Comparison of ENCODE assay signal across 9 cellular contexts in genomic region chr18:10519366-10519765, GRCh38. TPM values are rescaled to one million over a fixed set of nuclear protein-coding genes. Genes with fewer than 3 reads are reported as not detected.
DNase-seq lines count a peak whose midpoint lies in the region; ATAC-seq and TF ChIP-seq lines count a peak whose summit lies in the region.
"Had no signal": no experiment of that assay in that cellular context is flagged by ENCODE, and none has a peak within 500 bp of the region (broad histone marks: within the 10 kb centered on the region; RNA-seq: fewer than 3 reads in every experiment).

No MANE protein-coding gene starts in this region.

- TF ChIP-seq POLR2A in suprapubic skin (IDR thresholded peaks at IDR 0.05) = no peak

- H3K27me3 ChIP-seq in layer of hippocampus (ENCODE audit: control insufficient read depth, insufficient read depth, low read length) = no peaks in the 10 kb centered on the region
- H3K27me3 ChIP-seq in suprapubic skin = no peaks in the 10 kb centered on the region

- H3K4me1 ChIP-seq in suprapubic skin = peaks cover 53% of the 10 kb centered on the region

- peak overlapping the region; percentile 58 for H3K27ac ChIP-seq in cingulate gyrus (ENCODE audit: low read depth, low read length)
- peak overlapping the region; percentile 76 for H3K27ac ChIP-seq in layer of hippocampus (ENCODE audit: low read depth, low read length)
- H3K27ac ChIP-seq in suprapubic skin = peak overlapping the region; percentile 59

- no peak overlapping the region for H3K27ac Mint-ChIP-seq in activated naive CD4-positive, alpha-beta T cell treated with anti-CD3 and anti-CD28 coated beads, Interleukin-2, amount 50 U/mL, for 72 hours

- WGBS in suprapubic skin = 44% methylated on average over 2 of the region's 2 CpGs

- no peaks in the 10 kb centered on the region for H3K9me3 ChIP-seq in suprapubic skin

- H3K36me3 ChIP-seq in suprapubic skin = no peaks in the 10 kb centered on the region

- ATAC-seq in activated naive CD4-positive, alpha-beta T cell treated with anti-CD3 and anti-CD28 coated beads, Interleukin-2, amount 50 U/mL, for 72 hours = no peak
- ATAC-seq in HG03196 (IDR thresholded peaks at IDR 0.05; ENCODE audit: unreplicated experiment) = no peak

- DNase-seq in HCEC 1CT = peak; percentile 46
- DNase-seq in suprapubic skin (ENCODE audit: low spot score in 2 of 2) = no peak
- DNase-seq in activated naive CD4-positive, alpha-beta T cell treated with anti-CD3 and anti-CD28 coated beads, Interleukin-2, amount 50 U/mL, for 72 hours (ENCODE audit: low spot score in 2 of 2) = no peak
- no peak for DNase-seq in dedifferentiated amniotic fluid mesenchymal stem cell (ENCODE audit: extremely low spot score)
- DNase-seq in dermis blood vessel endothelial cell = no peak

- peaks cover 0 to 6% of the 10 kb centered on the region in 2 donors for H3K36me3 Mint-ChIP-seq in activated naive CD4-positive, alpha-beta T cell treated with anti-CD3 and anti-CD28 coated beads, Interleukin-2, amount 50 U/mL, for 72 hours

- no peaks in the 10 kb centered on the region for H3K9me3 Mint-ChIP-seq in activated naive CD4-positive, alpha-beta T cell treated with anti-CD3 and anti-CD28 coated beads, Interleukin-2, amount 50 U/mL, for 72 hours

- no peak for TF ChIP-seq EP300 in suprapubic skin (IDR thresholded peaks at IDR 0.05)

- no peak for TF ChIP-seq CTCF in suprapubic skin (IDR thresholded peaks at IDR 0.05)

- no peak overlapping the region for H3K4me3 ChIP-seq in suprapubic skin
- H3K4me3 ChIP-seq: lung had no signal

RNA-seq across cellular contexts. Expression of gene NAPG, which starts 6.5 kb away (rescaled TPM):
- total RNA-seq in suprapubic skin (10 to 100 TPM; 28.8 to 40.1 (median 37.5) TPM), dermis blood vessel endothelial cell (43.6 and 44.4 TPM in 2 replicates)
- 10 to 100 TPM; 27.3 to 31.2 TPM for total RNA-seq in activated naive CD4-positive, alpha-beta T cell treated with anti-CD3 and anti-CD28 coated beads, Interleukin-2, amount 50 U/mL, for 72 hours
